ENCODE assay signal across 15 cellular contexts in genomic region chr21:24896735-24897124, GRCh38.
"Had no signal": no experiment of that assay in that cellular context is flagged by ENCODE, and none has a peak within 500 bp of the region (broad histone marks: within the 10 kb centered on the region; RNA-seq: fewer than 3 reads in every experiment).

No MANE protein-coding gene starts in this region.

- H3K4me1 ChIP-seq: gastrocnemius medialis, heart right ventricle, testis, upper lobe of right lung, vagina had no signal

- H3K27me3 ChIP-seq: gastrocnemius medialis, heart right ventricle, ovary, testis, tibial nerve, upper lobe of right lung, vagina had no signal

- H3K4me1 Mint-ChIP-seq: neural crest cell; stimulated activated naive CD8-positive, alpha-beta T cell treated with anti-CD3 and anti-CD28 coated beads, Interleukin-15, amount 100 ng/mL, for 72 hours had no signal

- H3K36me3 ChIP-seq: gastrocnemius medialis, heart right ventricle, ovary, tibial nerve, upper lobe of right lung, vagina had no signal

- ATAC-seq: gastrocnemius medialis; naive thymus-derived CD8-positive, alpha-beta T cell; right cardiac atrium; stimulated activated naive CD8-positive, alpha-beta T cell treated with anti-CD3 and anti-CD28 coated beads, Interleukin-15, amount 100 ng/mL, for 72 hours had no signal

- H3K4me3 Mint-ChIP-seq: naive thymus-derived CD8-positive, alpha-beta T cell; neural crest cell; stimulated activated naive CD8-positive, alpha-beta T cell treated with anti-CD3 and anti-CD28 coated beads, Interleukin-15, amount 100 ng/mL, for 72 hours had no signal

- H3K27ac ChIP-seq: gastrocnemius medialis, heart right ventricle, ovary, testis, tibial nerve, upper lobe of right lung, vagina had no signal

- H3K27ac Mint-ChIP-seq: naive thymus-derived CD8-positive, alpha-beta T cell; progenitor cell of endocrine pancreas; stimulated activated naive CD8-positive, alpha-beta T cell treated with anti-CD3 and anti-CD28 coated beads, Interleukin-15, amount 100 ng/mL, for 72 hours had no signal

- H3K27me3 Mint-ChIP-seq: progenitor cell of endocrine pancreas; stimulated activated naive CD8-positive, alpha-beta T cell treated with anti-CD3 and anti-CD28 coated beads, Interleukin-15, amount 100 ng/mL, for 72 hours had no signal

- H3K4me3 ChIP-seq: gastrocnemius medialis, heart right ventricle, ovary, testis, tibial nerve, upper lobe of right lung, vagina had no signal

- DNase-seq: effector memory CD4-positive, alpha-beta T cell; gastrocnemius medialis; heart right ventricle; naive thymus-derived CD8-positive, alpha-beta T cell; right cardiac atrium; small intestine; stimulated activated CD4-positive, alpha-beta T cell treated with anti-CD3 and anti-CD28 coated beads, Interleukin-12 subunit alpha, Interleukin-12 subunit beta, amount 100 ng/mL, for 4 hours; stimulated activated naive CD8-positive, alpha-beta T cell treated with anti-CD3 and anti-CD28 coated beads, Interleukin-15, amount 100 ng/mL, for 72 hours; upper lobe of right lung had no signal

- H3K9me3 Mint-ChIP-seq: stimulated activated naive CD8-positive, alpha-beta T cell treated with anti-CD3 and anti-CD28 coated beads, Interleukin-15, amount 100 ng/mL, for 72 hours had no signal

- H3K36me3 Mint-ChIP-seq: naive thymus-derived CD8-positive, alpha-beta T cell had no signal
